In the genomic region with DNA sequence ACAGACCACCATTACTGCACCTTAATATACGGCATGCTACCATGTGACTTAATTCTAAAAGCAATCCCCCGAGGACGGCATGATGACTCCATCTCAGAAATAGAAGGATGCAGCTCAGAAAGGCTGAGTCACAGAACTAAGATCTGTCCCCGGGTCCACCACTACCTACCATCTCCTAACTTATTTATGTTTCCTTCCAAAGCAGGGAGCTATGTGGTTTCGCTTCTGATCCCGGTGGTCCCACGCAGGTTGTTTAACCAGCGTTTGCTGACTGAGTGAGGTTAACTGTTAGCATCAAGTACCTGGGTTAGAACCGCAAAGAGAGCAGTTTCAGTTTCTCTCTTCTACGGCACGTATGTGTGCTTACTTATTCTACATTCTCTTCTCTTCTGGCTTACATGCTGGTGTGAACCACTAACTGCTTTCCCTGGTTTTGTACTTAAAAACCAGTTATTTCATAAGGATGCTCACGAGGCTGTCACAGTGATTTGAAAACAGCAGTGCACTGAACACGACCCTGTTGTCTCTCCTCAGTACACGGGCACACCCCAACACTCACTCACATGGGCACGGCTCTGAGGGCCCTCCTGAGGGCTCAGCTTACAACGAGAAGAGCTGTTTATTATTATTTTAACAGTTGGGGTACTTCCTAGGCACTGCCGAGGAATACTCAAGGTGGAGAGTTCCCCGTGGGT, we compare ENCODE assay signal across 8 cellular contexts.
DNase-seq lines count a peak whose midpoint lies in the region; ATAC-seq and TF ChIP-seq lines count a peak whose summit lies in the region.

No MANE protein-coding gene starts in this region.

- H3K4me1 ChIP-seq in left lung = peaks cover 24 to 54% of the 10 kb centered on the region in 2 donors

- peak overlapping the region in 1 of 2 donors; percentile 9 for H3K4me3 ChIP-seq in left lung

- CTCF ChIA-PET in HEK293T (lab: Yijun Ruan, JAX) = no interaction called here

- intact Hi-C loops in left lung (cut with DNase I) = no loop called here

- H3K9me3 ChIP-seq in left lung = no peaks in the 10 kb centered on the region

- peak; percentile 38 for DNase-seq in activated CD4-positive, CD25-positive, alpha-beta regulatory T cell treated with anti-CD3 and anti-CD28 coated beads, Interleukin-2, amount 50 U/mL, for 16 hours (ENCODE audit: low read depth, low spot score)
- no peak for DNase-seq in activated CD4-positive, CD25-positive, alpha-beta regulatory T cell treated with anti-CD3 and anti-CD28 coated beads, Interleukin-2, amount 50 U/mL, for 72 hours
- peak; percentile 39 to 70 for DNase-seq in activated CD4-positive, alpha-beta T cell treated with anti-CD3 and anti-CD28 coated beads, Interleukin-2, amount 50 U/mL, for 24 hours (ENCODE audit: low read depth in 1 of 2, low spot score in 1 of 2)
- DNase-seq in left lung (no peak), NCI-H146 treated with DMSO at 0.1 percent for 48 hours (lab: John Stamatoyannopoulos, UW; ENCODE audit: unreplicated experiment) (no peak), SKM-1 treated with dmso at 0.1 percent for 144 hours (lab: John Stamatoyannopoulos, UW; ENCODE audit: unreplicated experiment) (no peak), HEK293T (ENCODE audit: extremely low spot score) (no peak)

- H3K27ac ChIP-seq in left lung = peak overlapping the region; percentile 19 to 61

- H3K36me3 ChIP-seq in left lung = no peaks in the 10 kb centered on the region

- ATAC-seq in HG03175 (IDR thresholded peaks at IDR 0.05; ENCODE audit: unreplicated experiment) = peak; percentile 73
- ATAC-seq in left lung = peak; percentile 57

- H3K27me3 ChIP-seq in left lung = no peaks in the 10 kb centered on the region

- POLR2A ChIA-PET in HEK293T (lab: Yijun Ruan, JAX) = no interaction called here

- no peak for TF ChIP-seq CTCF in left lung (IDR thresholded peaks at IDR 0.05)

TF ChIP-seq in HEK293T, 16 proteins besides CTCF, POLR2A, EP300 and RAD21:
- no peak for TF ChIP-seq FOXA1 (IDR thresholded peaks at IDR 0.05)
- TF ChIP-seq TARDBP (IDR thresholded peaks at IDR 0.05) = no peak
- TF ChIP-seq FOXM1 (IDR thresholded peaks at IDR 0.05; ENCODE audit: borderline replicate concordance) = no peak
- no peak for TF ChIP-seq ARNT (IDR thresholded peaks at IDR 0.05)
- TF ChIP-seq, protein P1, sequence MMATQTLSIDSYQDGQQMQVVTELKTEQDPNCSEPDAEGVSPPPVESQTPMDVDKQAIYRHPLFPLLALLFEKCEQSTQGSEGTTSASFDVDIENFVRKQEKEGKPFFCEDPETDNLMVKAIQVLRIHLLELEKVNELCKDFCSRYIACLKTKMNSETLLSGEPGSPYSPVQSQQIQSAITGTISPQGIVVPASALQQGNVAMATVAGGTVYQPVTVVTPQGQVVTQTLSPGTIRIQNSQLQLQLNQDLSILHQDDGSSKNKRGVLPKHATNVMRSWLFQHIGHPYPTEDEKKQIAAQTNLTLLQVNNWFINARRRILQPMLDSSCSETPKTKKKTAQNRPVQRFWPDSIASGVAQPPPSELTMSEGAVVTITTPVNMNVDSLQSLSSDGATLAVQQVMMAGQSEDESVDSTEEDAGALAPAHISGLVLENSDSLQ (IDR thresholded peaks at IDR 0.05) = no peak
- TF ChIP-seq ELF4 (IDR thresholded peaks at IDR 0.05) = no peak
- TF ChIP-seq L3MBTL2 (conservative IDR thresholded peaks at IDR 0.05) = no peak
- TF ChIP-seq SUZ12 (IDR thresholded peaks at IDR 0.05) = no peak
- no peak for TF ChIP-seq ZNF384 (IDR thresholded peaks at IDR 0.05)
- TF ChIP-seq SP1 (IDR thresholded peaks at IDR 0.05) = no peak
- no peak for TF ChIP-seq CTBP1 (IDR thresholded peaks at IDR 0.05; ENCODE audit: borderline replicate concordance)
- TF ChIP-seq BHLHE40 (IDR thresholded peaks at IDR 0.05; ENCODE audit: borderline replicate concordance) = no peak
- no peak for TF ChIP-seq FOXK2 (IDR thresholded peaks at IDR 0.05)
- TF ChIP-seq NFRKB (IDR thresholded peaks at IDR 0.05) = no peak

Comparison
In these comparisons a context has a peak if more than half of its experiments do, and no peak if none do; other contexts are left out.
1. DNase-seq: peak in activated CD4-positive, CD25-positive, alpha-beta regulatory T cell treated with anti-CD3 and anti-CD28 coated beads, Interleukin-2, amount 50 U/mL, for 16 hours (single experiment) and activated CD4-positive, alpha-beta T cell treated with anti-CD3 and anti-CD28 coated beads, Interleukin-2, amount 50 U/mL, for 24 hours (2 of 2); none in activated CD4-positive, CD25-positive, alpha-beta regulatory T cell treated with anti-CD3 and anti-CD28 coated beads, Interleukin-2, amount 50 U/mL, for 72 hours (single experiment), left lung (0 of 2), NCI-H146 treated with DMSO at 0.1 percent for 48 hours (single experiment), SKM-1 treated with dmso at 0.1 percent for 144 hours (single experiment) and HEK293T (single experiment).